Comparison of ENCODE assay signal across 9 cellular contexts in genomic region chr4:2416564-2417195, GRCh38. TPM values are rescaled to one million over a fixed set of nuclear protein-coding genes. Genes with fewer than 3 reads are reported as not detected.
DNase-seq lines count a peak whose midpoint lies in the region; ATAC-seq, FAIRE-seq and TF ChIP-seq lines count a peak whose summit lies in the region.
"Had no signal": no experiment of that assay in that cellular context is flagged by ENCODE, and none has a peak within 500 bp of the region (broad histone marks: within the 10 kb centered on the region; RNA-seq: fewer than 3 reads in every experiment).

No MANE protein-coding gene starts in this region.

- no peaks in the 10 kb centered on the region for H3K36me3 Mint-ChIP-seq in brain

- H3K4me3 ChIP-seq in right lobe of liver (peak overlapping the region; percentile 29 to 80 (median 37)), thoracic aorta (peak overlapping the region; percentile 84)

- H3K4me1 Mint-ChIP-seq in brain: peaks cover 51% of the 10 kb centered on the region

- peak; percentile 44 for DNase-seq in Right ventricle myocardium superior
- DNase-seq in Right ventricle myocardium inferior (ENCODE audit: missing footprints): no peak
- no peak for DNase-seq in right lobe of liver
- no peak for DNase-seq in thoracic aorta (ENCODE audit: low spot score)
- DNase-seq in SIG-M5 treated with dmso at 0.1 percent for 504 hours (lab: John Stamatoyannopoulos, UW; ENCODE audit: unreplicated experiment): no peak
- DNase-seq in NCI-H1105 (lab: John Stamatoyannopoulos, UW): no peak
- no peak for DNase-seq in frontal cortex (ENCODE audit: low spot score in 2 of 2)

- H3K27me3 Mint-ChIP-seq in brain: peaks cover 91% of the 10 kb centered on the region

- H3K4me3 Mint-ChIP-seq in brain: peak overlapping the region; percentile 78 to 82 (median 81)

- H3K9me3 Mint-ChIP-seq in brain: peaks cover 0 to 4% (median 0%) of the 10 kb centered on the region in 5 experiments

- H3K27ac ChIP-seq in right lobe of liver: no peak overlapping the region
- peak overlapping the region in 1 of 2 donors; percentile 15 for H3K27ac ChIP-seq in thoracic aorta

- ATAC-seq in Right ventricle myocardium superior (ENCODE audit: poor library complexity) (no peak), Right ventricle myocardium inferior (no peak), right lobe of liver (no peak), thoracic aorta (ENCODE audit: insufficient number of reproducible peaks, low FRiP score, low read depth) (no peak)

- FAIRE-seq in frontal cortex (lab: Jason Lieb, UNC): no peak

- TF ChIP-seq CTCF in brain (conservative IDR thresholded peaks at IDR 0.05) (peak in 1 of 2 experiments; percentile 17), right lobe of liver (IDR thresholded peaks at IDR 0.05) (no peak), thoracic aorta (IDR thresholded peaks at IDR 0.05) (no peak)

- 21% methylated on average over 13 of the region's 53 CpGs for WGBS in right lobe of liver (ENCODE audit: insufficient coverage, low coverage, low lambda C conversion rate, missing lambda C conversion rate)

- intact Hi-C loops in Right ventricle myocardium superior (cut with DNase I) (loop anchor here (10.0 kb wide), 1 partner anchor 152 kb away; the partner anchor contains the start of gene MXD4), Right ventricle myocardium inferior (cut with DNase I) (loop anchor here (5.0 kb wide), 2 partner anchors 174 to 546 kb away; partner anchors contain the start of genes GRK4, HAUS3, NOP14 and POLN), right lobe of liver (cut with DNase I) (no loop called here)

- H3K9me3 ChIP-seq in right lobe of liver (no peaks in the 10 kb centered on the region), thoracic aorta (no peaks in the 10 kb centered on the region)

- H3K27me3 ChIP-seq in right lobe of liver (no peaks in the 10 kb centered on the region), thoracic aorta (replicated peaks; ENCODE audit: insufficient read depth) (no peaks in the 10 kb centered on the region)

- no peak overlapping the region for H3K27ac Mint-ChIP-seq in brain

- no peak for TF ChIP-seq POLR2A in right lobe of liver (IDR thresholded peaks at IDR 0.05)

- no peaks in the 10 kb centered on the region for H3K36me3 ChIP-seq in right lobe of liver
- no peaks in the 10 kb centered on the region for H3K36me3 ChIP-seq in thoracic aorta

- H3K4me1 ChIP-seq in right lobe of liver: peaks cover 0 to 15% (median 3%) of the 10 kb centered on the region in 4 donors
- peaks cover 28 to 53% of the 10 kb centered on the region in 2 donors for H3K4me1 ChIP-seq in thoracic aorta (ENCODE audit: control insufficient read depth in 1 of 2, low read depth in 2 of 2)

RNA-seq across cellular contexts. Expression of gene ZFYVE28, which starts 1.8 kb away (rescaled TPM):
- total RNA-seq in Right ventricle myocardium superior: 6.7 TPM
- 6.5 TPM for total RNA-seq in Right ventricle myocardium inferior
- polyA plus RNA-seq in brain (ENCODE audit: insufficient read depth, low read depth, low replicate concordance): 5.5 TPM
- total RNA-seq in right lobe of liver: 1 to 10 TPM; 2.5 to 9.6 (median 4.8) TPM
- total RNA-seq in thoracic aorta: 10 to 100 TPM; 11.5 to 20.2 TPM
- total RNA-seq in frontal cortex: 3.7 TPM

RNA-seq across cellular contexts. Expression of gene CFAP99, which starts 2.1 kb away (rescaled TPM):
- total RNA-seq in Right ventricle myocardium superior (not detected), Right ventricle myocardium inferior (not detected), right lobe of liver (under 1 TPM in 5 of 6 experiments, not detected in 1; 0.25 to 0.86 (median 0.29) TPM), thoracic aorta (not detected), frontal cortex (not detected)
- 0.71 TPM for polyA plus RNA-seq in brain (ENCODE audit: insufficient read depth, low read depth, low replicate concordance)
- total RNA-seq: Daoy had no signal

RNA-seq across cellular contexts. Expression of gene RNF4, which starts 52.2 kb away (rescaled TPM):
- total RNA-seq in Right ventricle myocardium superior: 22.3 TPM
- total RNA-seq in Right ventricle myocardium inferior: 27.2 TPM
- polyA plus RNA-seq in brain (ENCODE audit: insufficient read depth, low read depth, low replicate concordance): 51.1 TPM
- total RNA-seq in right lobe of liver: 10 to 100 TPM; 16.2 to 22.5 (median 18.0) TPM
- 10 to 100 TPM; 29.8 to 83.1 TPM for total RNA-seq in thoracic aorta
- 28.1 TPM for total RNA-seq in frontal cortex

Comparison
In these comparisons a context has a peak if more than half of its experiments do, and no peak if none do; other contexts are left out.
1. intact Hi-C loops: an anchor here in Right ventricle myocardium superior (10.0 kb wide) and Right ventricle myocardium inferior (5.0 kb wide); none called in right lobe of liver.